Comparison of ENCODE assay signal across 8 cellular contexts in the genomic region with DNA sequence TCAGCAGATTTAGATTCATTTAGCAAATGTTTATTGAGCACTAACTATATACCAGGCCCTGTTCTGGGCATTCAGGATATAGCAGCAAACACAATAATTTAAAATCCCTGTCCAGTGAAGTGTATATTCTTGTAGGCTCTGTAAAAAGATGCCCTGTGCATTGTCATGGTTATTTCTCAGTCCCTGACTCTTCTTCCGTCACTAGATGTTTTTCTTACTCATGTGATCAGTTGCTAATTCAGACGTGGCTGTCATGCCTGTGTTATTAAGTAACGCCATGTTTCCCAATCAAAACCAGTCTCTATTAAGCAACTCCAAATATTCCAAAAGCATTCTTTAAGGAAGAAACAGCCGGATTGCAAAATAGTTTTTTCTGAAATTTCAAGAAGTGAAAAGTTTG.
DNase-seq lines count a peak whose midpoint lies in the region; ATAC-seq and TF ChIP-seq lines count a peak whose summit lies in the region.
"Not testable (repeated sequence)": the region's sequence is repeated elsewhere in the genome, so short reads cannot be mapped to it uniquely, and the experiment has no call there.

No MANE protein-coding gene starts in this region.

- dilution Hi-C loops in IMR-90 (cut with HindIII; ENCODE audit: low sequenced_read_pairs, unreplicated experiment), result not testable (repeated sequence)

- H3K4me2 ChIP-seq in IMR-90 (ENCODE audit: low read depth, low read length), result not testable (repeated sequence)

- H4K5ac ChIP-seq in IMR-90 (ENCODE audit: low read depth, low read length), result not testable (repeated sequence)

- not testable (repeated sequence) for H2AFZ ChIP-seq in IMR-90 (replicated peaks; ENCODE audit: low read length, poor library complexity)

- intact Hi-C loops in IMR-90 (cut with micrococcal nuclease); body of pancreas (cut with DNase I); Right ventricle myocardium superior (cut with DNase I); left ventricle myocardium superior (cut with micrococcal nuclease); left lung (cut with DNase I); mucosa of descending colon (cut with DNase I, micrococcal nuclease); psoas muscle (cut with DNase I): not testable (repeated sequence)

- WGBS in IMR-90 (ENCODE audit: extremely low coverage in 2 of 2, insufficient read length in 1 of 2), 2 experiments, result no CpG with 5 or more reads among the region's 4 CpGs
- no CpG with 5 or more reads among the region's 4 CpGs for WGBS in body of pancreas, 2 donors
- no CpG with 5 or more reads among the region's 4 CpGs for WGBS in psoas muscle, 3 donors
- WGBS in upper lobe of left lung, 2 donors, result no CpG with 5 or more reads among the region's 4 CpGs

- not testable (repeated sequence) for H3K27me3 ChIP-seq in IMR-90 (ENCODE audit: control insufficient read depth, insufficient read depth, low read length); body of pancreas; left lung; psoas muscle (ENCODE audit: insufficient read depth in 3 of 3, low read length in 2 of 3); upper lobe of left lung

- H2BK15ac ChIP-seq in IMR-90 (ENCODE audit: low read depth, low read length), result not testable (repeated sequence)

- not testable (repeated sequence) for H2BK5ac ChIP-seq in IMR-90 (ENCODE audit: low read depth, low read length, poor library complexity, severe bottlenecking)

- not testable (repeated sequence) for TF ChIP-seq POLR2A in IMR-90 (IDR thresholded peaks at IDR 0.05; ENCODE audit: low read depth, low read length); body of pancreas (IDR thresholded peaks at IDR 0.05); upper lobe of left lung (IDR thresholded peaks at IDR 0.05)

- not testable (repeated sequence) for H3K14ac ChIP-seq in IMR-90 (replicated peaks; ENCODE audit: low read depth, low read length)

- not testable (repeated sequence) for TF ChIP-seq CTCF in IMR-90 (conservative IDR thresholded peaks at IDR 0.05; ENCODE audit: low read depth, low read length); body of pancreas (IDR thresholded peaks at IDR 0.05); left lung (IDR thresholded peaks at IDR 0.05); mucosa of descending colon (IDR thresholded peaks at IDR 0.05); psoas muscle (IDR thresholded peaks at IDR 0.05); upper lobe of left lung (IDR thresholded peaks at IDR 0.05)

- not testable (repeated sequence) for H3K36me3 ChIP-seq in IMR-90 (ENCODE audit: control insufficient read depth, insufficient read depth, low read length); body of pancreas (replicated peaks in 1 of 2; ENCODE audit: insufficient read depth in 1 of 2, low read depth in 2 of 2); left lung; mucosa of descending colon (ENCODE audit: low read depth); psoas muscle (ENCODE audit: insufficient read depth in 1 of 2, low read depth in 1 of 2); upper lobe of left lung

- H3K4me3 ChIP-seq in IMR-90 (ENCODE audit: insufficient read depth, low read depth, low read length); body of pancreas; left lung; mucosa of descending colon; psoas muscle; upper lobe of left lung: not testable (repeated sequence)

- not testable (repeated sequence) for TF ChIP-seq EP300 in upper lobe of left lung (IDR thresholded peaks at IDR 0.05)

- not testable (repeated sequence) for H3K9me1 ChIP-seq in IMR-90 (ENCODE audit: insufficient read depth, low read length)

- peak; percentile 80 for ATAC-seq in IMR-90 (ENCODE audit: low read depth)
- ATAC-seq in body of pancreas, result peak; percentile 56
- ATAC-seq in Right ventricle myocardium superior (ENCODE audit: poor library complexity), result peak; percentile 83
- peak; percentile 69 for ATAC-seq in left ventricle myocardium superior
- peak; percentile 82 for ATAC-seq in left lung
- ATAC-seq in mucosa of descending colon, result peak; percentile 26
- ATAC-seq in psoas muscle, result peak; percentile 91 to 96 (median 94)
- peak; percentile 49 to 89 for ATAC-seq in upper lobe of left lung (ENCODE audit: low FRiP score in 2 of 2)

- CTCF ChIA-PET in IMR-90 (lab: Yijun Ruan, JAX), result not testable (repeated sequence)

- H2AK5ac ChIP-seq in IMR-90 (ENCODE audit: low read depth, low read length), result not testable (repeated sequence)

- not testable (repeated sequence) for TF ChIP-seq RAD21 in IMR-90 (IDR thresholded peaks at IDR 0.05; ENCODE audit: low read length)

- BruUV-seq in IMR-90 (replicated peaks; lab: Mats Ljungman, UMichigan), result not testable (repeated sequence)

- H4K8ac ChIP-seq in IMR-90 (ENCODE audit: low read depth in 2 of 2, low read length in 2 of 2), result not testable (repeated sequence)

- not testable (repeated sequence) for H2BK120ac ChIP-seq in IMR-90 (ENCODE audit: low read depth, low read length)

- not testable (repeated sequence) for H3K9ac ChIP-seq in IMR-90 (ENCODE audit: low read depth, low read length)

- not testable (repeated sequence) for H3K79me1 ChIP-seq in IMR-90 (ENCODE audit: low read depth in 1 of 2, low read length in 2 of 2)

- not testable (repeated sequence) for H4K20me1 ChIP-seq in IMR-90 (ENCODE audit: insufficient read depth, low read length)

- not testable (repeated sequence) for H3K23ac ChIP-seq in IMR-90 (ENCODE audit: low read depth, low read length)

- H3K9me3 ChIP-seq in IMR-90 (ENCODE audit: control insufficient read depth, insufficient read depth, low read length); body of pancreas; left lung; mucosa of descending colon; psoas muscle; upper lobe of left lung: not testable (repeated sequence)

- not testable (repeated sequence) for H2AK9ac ChIP-seq in IMR-90 (replicated peaks; ENCODE audit: low read depth, low read length, poor library complexity)

- POLR2A ChIA-PET in IMR-90 (lab: Charles Lee; ENCODE audit: unreplicated experiment), result not testable (repeated sequence)

- not testable (repeated sequence) for H2BK20ac ChIP-seq in IMR-90 (ENCODE audit: low read depth, low read length)

- H4K91ac ChIP-seq in IMR-90 (ENCODE audit: insufficient read depth, low read depth, low read length), result not testable (repeated sequence)

- not testable (repeated sequence) for H3K18ac ChIP-seq in IMR-90 (ENCODE audit: low read depth, low read length)

- H3K4me1 ChIP-seq in IMR-90 (ENCODE audit: control insufficient read depth, insufficient read depth, low read length); body of pancreas; left lung; mucosa of descending colon (ENCODE audit: low read depth); psoas muscle; upper lobe of left lung: not testable (repeated sequence)

- not testable (repeated sequence) for H3K56ac ChIP-seq in IMR-90 (ENCODE audit: extremely low read depth, insufficient read depth, low read length)

- H3K4ac ChIP-seq in IMR-90 (ENCODE audit: low read depth, low read length), result not testable (repeated sequence)

- not testable (repeated sequence) for H3K27ac ChIP-seq in IMR-90 (ENCODE audit: insufficient read depth, low read length); body of pancreas; left lung; psoas muscle; upper lobe of left lung

- not testable (repeated sequence) for DNase-seq in IMR-90, body of pancreas, Right ventricle myocardium superior, left ventricle myocardium superior, left lung, mucosa of descending colon, psoas muscle, upper lobe of left lung

- in situ Hi-C loops in IMR-90 (cut with MboI; ENCODE audit: low sequenced_read_pairs), result not testable (repeated sequence)

Comparison
In these comparisons a context has a peak if more than half of its experiments do, and no peak if none do; other contexts are left out.
1. ATAC-seq: peak in every context shown above with its lines; median percentile 94 in psoas muscle; 83 in Right ventricle myocardium superior; 82 in left lung; 80 in IMR-90; 69 in left ventricle myocardium superior; 69 in upper lobe of left lung; 56 in body of pancreas; 26 in mucosa of descending colon.